In the genomic region with DNA sequence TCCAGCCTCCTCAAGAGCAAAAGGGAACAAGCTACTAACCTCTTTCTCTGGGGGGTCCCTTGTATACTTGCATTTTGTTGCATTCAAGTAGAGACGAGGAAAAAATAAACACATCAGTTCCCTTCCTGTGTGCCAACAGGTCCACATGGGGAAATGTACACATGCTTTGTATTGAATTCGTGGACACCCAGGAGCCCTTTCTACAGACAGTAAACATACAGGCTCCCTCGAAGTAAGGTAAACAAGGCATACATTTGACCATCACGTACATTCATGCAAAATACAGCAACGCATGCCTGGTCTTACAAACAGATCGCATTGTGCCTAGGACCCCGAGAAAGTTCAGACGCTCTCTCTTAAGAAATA, we compare ENCODE assay signal across 11 cellular contexts. TPM values are rescaled to one million over a fixed set of nuclear protein-coding genes. Genes with fewer than 3 reads are reported as not detected.
A peak's percentile ranks its signal among the peaks of the same experiment; 100 is the strongest.
DNase-seq lines count a peak whose midpoint lies in the region; ATAC-seq and TF ChIP-seq lines count a peak whose summit lies in the region.
"Had no signal": no experiment of that assay in that cellular context is flagged by ENCODE, and none has a peak within 500 bp of the region (broad histone marks: within the 10 kb centered on the region; RNA-seq: fewer than 3 reads in every experiment).

No MANE protein-coding gene starts in this region.

- H3K4me3 ChIP-seq in liver (ENCODE audit: low read depth in 1 of 3, low read length in 3 of 3) (peak overlapping the region; percentile 39 to 77 (median 56)), stomach smooth muscle (ENCODE audit: low read length in 2 of 2) (peak overlapping the region; percentile 74 to 81)

- peaks cover 35% of the 10 kb centered on the region for H3K27me3 Mint-ChIP-seq in activated naive CD4-positive, alpha-beta T cell treated with anti-CD3 and anti-CD28 coated beads, Interleukin-2, amount 50 U/mL, for 24 hours
- peaks cover 49% of the 10 kb centered on the region for H3K27me3 Mint-ChIP-seq in activated naive CD4-positive, alpha-beta T cell treated with anti-CD3 and anti-CD28 coated beads for 36 hours (ENCODE audit: low read depth)
- H3K27me3 Mint-ChIP-seq in WTC11 (ENCODE audit: low read depth): peaks cover 80% of the 10 kb centered on the region

- no peak for ATAC-seq in WTC11
- no peak for ATAC-seq in GM21786 (IDR thresholded peaks at IDR 0.05; ENCODE audit: unreplicated experiment)

- H3K36me3 ChIP-seq in liver (ENCODE audit: control insufficient read depth in 4 of 4, insufficient read depth in 3 of 4, low read depth in 1 of 4, low read length in 3 of 4) (no peaks in the 10 kb centered on the region), stomach smooth muscle (ENCODE audit: control insufficient read depth in 2 of 2, insufficient read depth in 2 of 2, low read length in 2 of 2) (no peaks in the 10 kb centered on the region)

- H3K27me3 ChIP-seq in liver (ENCODE audit: control insufficient read depth in 4 of 4, insufficient read depth in 4 of 4, low read length in 3 of 4): no peaks in the 10 kb centered on the region
- H3K27me3 ChIP-seq in stomach smooth muscle (ENCODE audit: control insufficient read depth in 1 of 2, insufficient read depth in 2 of 2, low read length in 2 of 2): no peaks in the 10 kb centered on the region

- H3K9me3 ChIP-seq in liver (ENCODE audit: control insufficient read depth in 4 of 4, low read length in 3 of 4) (no peaks in the 10 kb centered on the region), stomach smooth muscle (ENCODE audit: control insufficient read depth in 2 of 2, low read length in 2 of 2) (no peaks in the 10 kb centered on the region)

- H3K4me1 Mint-ChIP-seq in activated naive CD4-positive, alpha-beta T cell treated with anti-CD3 and anti-CD28 coated beads, Interleukin-2, amount 50 U/mL, for 24 hours: peaks cover 9% of the 10 kb centered on the region
- peaks cover 19% of the 10 kb centered on the region for H3K4me1 Mint-ChIP-seq in activated naive CD4-positive, alpha-beta T cell treated with anti-CD3 and anti-CD28 coated beads for 36 hours (ENCODE audit: low read depth)
- H3K4me1 Mint-ChIP-seq in WTC11: peaks cover 26% of the 10 kb centered on the region

- H3K9me3 Mint-ChIP-seq in activated naive CD4-positive, alpha-beta T cell treated with anti-CD3 and anti-CD28 coated beads, Interleukin-2, amount 50 U/mL, for 24 hours: no peaks in the 10 kb centered on the region
- H3K9me3 Mint-ChIP-seq in activated naive CD4-positive, alpha-beta T cell treated with anti-CD3 and anti-CD28 coated beads for 36 hours: no peaks in the 10 kb centered on the region
- no peaks in the 10 kb centered on the region for H3K9me3 Mint-ChIP-seq in WTC11

- H3K4me1 ChIP-seq in liver (ENCODE audit: control insufficient read depth in 4 of 4, insufficient read depth in 4 of 4, low read length in 3 of 4) (peaks cover 13 to 61% (median 36%) of the 10 kb centered on the region in 4 donors), stomach smooth muscle (ENCODE audit: control insufficient read depth, insufficient read depth, low read length) (peaks cover 47% of the 10 kb centered on the region)

- CTCF ChIA-PET in activated naive CD4-positive, alpha-beta T cell treated with anti-CD3 and anti-CD28 coated beads for 36 hours (lab: Charles Lee): no interaction called here
- CTCF ChIA-PET in WTC11 (lab: Charles Lee): no interaction called here

- H3K9ac ChIP-seq in liver (ENCODE audit: low read depth in 1 of 2, low read length in 2 of 2) (peak overlapping the region in 1 of 2 donors; percentile 15), stomach smooth muscle (ENCODE audit: low read length in 2 of 2) (peak overlapping the region; percentile 37 to 58)

- peak overlapping the region; percentile 64 to 78 for H3K27ac ChIP-seq in liver (ENCODE audit: low read depth in 1 of 2, low read length in 2 of 2)
- H3K27ac ChIP-seq in stomach smooth muscle (ENCODE audit: low read length): peak overlapping the region; percentile 11

- peak overlapping the region; percentile 51 for H3K4me3 Mint-ChIP-seq in activated naive CD4-positive, alpha-beta T cell treated with anti-CD3 and anti-CD28 coated beads, Interleukin-2, amount 50 U/mL, for 24 hours
- no peak overlapping the region for H3K4me3 Mint-ChIP-seq in activated naive CD4-positive, alpha-beta T cell treated with anti-CD3 and anti-CD28 coated beads for 36 hours
- peak overlapping the region; percentile 67 for H3K4me3 Mint-ChIP-seq in WTC11

- TF ChIP-seq CTCF in WTC11 (IDR thresholded peaks at IDR 0.05) (no peak), liver (IDR thresholded peaks at IDR 0.05; ENCODE audit: low read depth, low read length, missing input control) (no peak)

- POLR2A ChIA-PET in WTC11 (lab: Charles Lee): no interaction called here

- no peak for TF ChIP-seq RAD21 in liver (IDR thresholded peaks at IDR 0.05)

- no peaks in the 10 kb centered on the region for H3K36me3 Mint-ChIP-seq in activated naive CD4-positive, alpha-beta T cell treated with anti-CD3 and anti-CD28 coated beads, Interleukin-2, amount 50 U/mL, for 24 hours
- H3K36me3 Mint-ChIP-seq in activated naive CD4-positive, alpha-beta T cell treated with anti-CD3 and anti-CD28 coated beads for 36 hours (ENCODE audit: low read depth): no peaks in the 10 kb centered on the region
- H3K36me3 Mint-ChIP-seq in WTC11: no peaks in the 10 kb centered on the region

- H3K27ac Mint-ChIP-seq in activated naive CD4-positive, alpha-beta T cell treated with anti-CD3 and anti-CD28 coated beads, Interleukin-2, amount 50 U/mL, for 24 hours: no peak overlapping the region
- no peak overlapping the region for H3K27ac Mint-ChIP-seq in activated naive CD4-positive, alpha-beta T cell treated with anti-CD3 and anti-CD28 coated beads for 36 hours
- H3K27ac Mint-ChIP-seq in WTC11: no peak overlapping the region

- intact Hi-C loops in activated naive CD4-positive, alpha-beta T cell treated with anti-CD3 and anti-CD28 coated beads for 36 hours (cut with micrococcal nuclease): no loop called here

- 15% methylated on average over 8 of the region's 8 CpGs for WGBS in liver

- DNase-seq in activated naive CD4-positive, alpha-beta T cell treated with anti-CD3 and anti-CD28 coated beads for 36 hours: no peak
- DNase-seq in WTC11 (ENCODE audit: low spot score): no peak
- DNase-seq in medulla oblongata (ENCODE audit: extremely low spot score): no peak
- DNase-seq in stimulated activated CD4-positive, alpha-beta T cell treated with anti-CD3 and anti-CD28 coated beads, Interleukin-4, amount 100 ng/mL, for 1 hour: no peak
- DNase-seq: NCI-H1417 treated with DMSO at 0.1 percent for 48 hours; stimulated activated naive CD4-positive, alpha-beta T cell had no signal

TF ChIP-seq in WTC11, 78 proteins besides CTCF, POLR2A, EP300 and RAD21 (continues in another document):
- no peak for TF ChIP-seq ZNF138 (CRISPR knock-in tag; conservative IDR thresholded peaks at IDR 0.05)
- TF ChIP-seq, protein P1, sequence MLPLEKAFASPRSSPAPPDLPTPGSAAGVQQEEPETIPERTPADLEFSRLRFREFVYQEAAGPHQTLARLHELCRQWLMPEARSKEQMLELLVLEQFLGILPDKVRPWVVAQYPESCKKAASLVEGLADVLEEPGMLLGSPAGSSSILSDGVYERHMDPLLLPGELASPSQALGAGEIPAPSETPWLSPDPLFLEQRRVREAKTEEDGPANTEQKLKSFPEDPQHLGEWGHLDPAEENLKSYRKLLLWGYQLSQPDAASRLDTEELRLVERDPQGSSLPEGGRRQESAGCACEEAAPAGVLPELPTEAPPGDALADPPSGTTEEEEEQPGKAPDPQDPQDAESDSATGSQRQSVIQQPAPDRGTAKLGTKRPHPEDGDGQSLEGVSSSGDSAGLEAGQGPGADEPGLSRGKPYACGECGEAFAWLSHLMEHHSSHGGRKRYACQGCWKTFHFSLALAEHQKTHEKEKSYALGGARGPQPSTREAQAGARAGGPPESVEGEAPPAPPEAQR (CRISPR knock-in tag; IDR thresholded peaks at IDR 0.05): no peak

TF ChIP-seq in liver, 16 proteins besides CTCF, POLR2A, EP300 and RAD21:
- TF ChIP-seq, protein P2, sequence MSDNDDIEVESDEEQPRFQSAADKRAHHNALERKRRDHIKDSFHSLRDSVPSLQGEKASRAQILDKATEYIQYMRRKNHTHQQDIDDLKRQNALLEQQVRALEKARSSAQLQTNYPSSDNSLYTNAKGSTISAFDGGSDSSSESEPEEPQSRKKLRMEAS (IDR thresholded peaks at IDR 0.05): no peak
- no peak for TF ChIP-seq GABPA (IDR thresholded peaks at IDR 0.05 in 1 of 2, conservative IDR thresholded peaks at IDR 0.05 in 1 of 2)

RNA-seq across cellular contexts. Expression of a gene that starts 1.1 kb away (rescaled TPM):
- total RNA-seq in activated naive CD4-positive, alpha-beta T cell treated with anti-CD3 and anti-CD28 coated beads for 36 hours: not detected
- total RNA-seq in WTC11 (2021) (0.18 to 0.35 TPM (median 0.18 TPM) in 3 replicates), liver (10 to 100 TPM in 1 of 2 donors, 1 to 10 TPM in 1; 1.0 to 27.1 TPM)
- polyA plus RNA-seq in liver: 1 to 10 TPM; 4.5 to 7.6 TPM
- total RNA-seq: RPMI7951 had no signal
